ENCODE assay signal across 1 cellular context in the genomic region with DNA sequence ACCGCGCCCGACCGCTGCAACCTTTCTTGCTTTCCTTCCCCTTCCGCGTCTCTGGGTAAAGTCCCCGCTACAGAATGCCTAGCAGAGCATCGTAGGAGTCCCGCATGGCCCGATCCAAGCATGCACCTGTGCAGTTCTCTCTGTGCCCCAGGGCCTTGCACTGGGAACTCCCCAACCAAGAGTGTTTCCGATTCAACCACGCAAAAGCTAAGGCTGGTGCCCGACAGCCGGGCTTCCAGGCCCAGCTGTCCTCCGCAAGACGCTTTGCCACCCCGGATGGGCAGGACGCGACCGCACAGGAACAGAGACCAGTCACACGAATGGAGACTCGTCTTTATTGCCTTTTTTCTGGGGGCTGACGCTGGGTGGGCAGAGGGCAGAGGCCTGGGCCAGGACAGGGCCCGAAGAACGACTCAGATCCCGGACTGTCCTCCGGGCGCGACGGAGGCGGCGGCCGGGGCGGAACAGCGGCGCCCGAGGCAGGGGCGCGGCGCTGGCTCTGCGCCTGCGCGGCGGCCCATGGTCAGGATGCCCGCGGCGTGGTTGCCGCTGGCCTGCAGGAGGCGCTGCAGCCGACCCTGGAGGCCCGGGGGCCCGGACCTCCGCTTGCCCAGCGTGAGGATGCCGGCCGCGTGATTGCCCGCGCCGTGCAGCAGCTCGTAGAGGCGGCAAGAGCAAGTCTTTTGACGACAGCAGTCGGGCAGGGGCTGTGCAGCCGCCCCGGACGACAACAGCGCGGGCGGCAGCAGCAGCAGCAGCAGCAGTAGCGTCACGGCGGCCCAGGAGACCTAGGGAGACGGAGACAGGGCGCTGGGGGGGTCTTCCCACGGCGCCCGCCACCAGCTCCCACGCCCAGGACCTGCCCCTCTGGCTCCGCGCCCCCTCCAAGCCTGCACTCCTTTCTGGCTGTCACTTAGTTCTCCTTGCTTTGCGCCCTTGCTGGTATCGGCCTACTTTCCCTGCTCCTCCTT.
TF ChIP-seq lines count a peak whose summit lies in the region.

No MANE protein-coding gene starts in this region.

TF ChIP-seq in HepG2, 621 proteins besides CTCF, POLR2A, EP300 and RAD21 (continued from another document and continues in another):
- TF ChIP-seq ZNF362 (CRISPR knock-in tag; IDR thresholded peaks at IDR 0.05; ENCODE audit: borderline replicate concordance) = no peak
- 0 out of 2 replicates have a peak, but pooled peaks have one; percentile 38 for TF ChIP-seq YEATS2 (CRISPR knock-in tag; IDR thresholded peaks at IDR 0.05; ENCODE audit: borderline replicate concordance)
- no peak; the same call in 1 of the 2 replicates for TF ChIP-seq BCL6 (CRISPR knock-in tag; IDR thresholded peaks at IDR 0.05)
- peak; percentile 93; the same call in 1 of the 2 replicates for TF ChIP-seq BRCA1 (CRISPR knock-in tag; IDR thresholded peaks at IDR 0.05)
- TF ChIP-seq RBFOX2 (IDR thresholded peaks at IDR 0.05; ENCODE audit: low read depth, low read length) = peak; percentile 88
- no peak for TF ChIP-seq RCOR2 (CRISPR knock-in tag; IDR thresholded peaks at IDR 0.05)
- TF ChIP-seq SIN3B (IDR thresholded peaks at IDR 0.05; ENCODE audit: low read length) = no peak
- no peak for TF ChIP-seq NCOR1 (IDR thresholded peaks at IDR 0.05; ENCODE audit: borderline replicate concordance, low read length)
- TF ChIP-seq TCF7L2 (IDR thresholded peaks at IDR 0.05; ENCODE audit: low read depth, low read length) = no peak
- TF ChIP-seq ZNF224 (CRISPR knock-in tag; IDR thresholded peaks at IDR 0.05) = peak; percentile 64; the same call in 1 of the 2 replicates
- TF ChIP-seq, protein P1, sequence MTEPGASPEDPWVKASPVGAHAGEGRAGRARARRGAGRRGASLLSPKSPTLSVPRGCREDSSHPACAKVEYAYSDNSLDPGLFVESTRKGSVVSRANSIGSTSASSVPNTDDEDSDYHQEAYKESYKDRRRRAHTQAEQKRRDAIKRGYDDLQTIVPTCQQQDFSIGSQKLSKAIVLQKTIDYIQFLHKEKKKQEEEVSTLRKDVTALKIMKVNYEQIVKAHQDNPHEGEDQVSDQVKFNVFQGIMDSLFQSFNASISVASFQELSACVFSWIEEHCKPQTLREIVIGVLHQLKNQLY (CRISPR knock-in tag; IDR thresholded peaks at IDR 0.05) = 0 out of 2 replicates have a peak, but pooled peaks have one; percentile 7
- no peak for TF ChIP-seq JUNB (CRISPR knock-in tag; IDR thresholded peaks at IDR 0.05; ENCODE audit: borderline replicate concordance)
- peak; percentile 91; the same call in 1 of the 2 replicates for TF ChIP-seq ZNF20 (CRISPR knock-in tag; IDR thresholded peaks at IDR 0.05)
- TF ChIP-seq, protein P2, sequence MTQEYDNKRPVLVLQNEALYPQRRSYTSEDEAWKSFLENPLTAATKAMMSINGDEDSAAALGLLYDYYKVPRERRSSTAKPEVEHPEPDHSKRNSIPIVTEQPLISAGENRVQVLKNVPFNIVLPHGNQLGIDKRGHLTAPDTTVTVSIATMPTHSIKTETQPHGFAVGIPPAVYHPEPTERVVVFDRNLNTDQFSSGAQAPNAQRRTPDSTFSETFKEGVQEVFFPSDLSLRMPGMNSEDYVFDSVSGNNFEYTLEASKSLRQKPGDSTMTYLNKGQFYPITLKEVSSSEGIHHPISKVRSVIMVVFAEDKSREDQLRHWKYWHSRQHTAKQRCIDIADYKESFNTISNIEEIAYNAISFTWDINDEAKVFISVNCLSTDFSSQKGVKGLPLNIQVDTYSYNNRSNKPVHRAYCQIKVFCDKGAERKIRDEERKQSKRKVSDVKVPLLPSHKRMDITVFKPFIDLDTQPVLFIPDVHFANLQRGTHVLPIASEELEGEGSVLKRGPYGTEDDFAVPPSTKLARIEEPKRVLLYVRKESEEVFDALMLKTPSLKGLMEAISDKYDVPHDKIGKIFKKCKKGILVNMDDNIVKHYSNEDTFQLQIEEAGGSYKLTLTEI (CRISPR knock-in tag; conservative IDR thresholded peaks at IDR 0.05) = no peak
- TF ChIP-seq RXRA (CRISPR knock-in tag; IDR thresholded peaks at IDR 0.05) = peak; percentile 62
- TF ChIP-seq MBD4 (IDR thresholded peaks at IDR 0.05; ENCODE audit: borderline replicate concordance, low read length) = no peak
- TF ChIP-seq, protein P3, sequence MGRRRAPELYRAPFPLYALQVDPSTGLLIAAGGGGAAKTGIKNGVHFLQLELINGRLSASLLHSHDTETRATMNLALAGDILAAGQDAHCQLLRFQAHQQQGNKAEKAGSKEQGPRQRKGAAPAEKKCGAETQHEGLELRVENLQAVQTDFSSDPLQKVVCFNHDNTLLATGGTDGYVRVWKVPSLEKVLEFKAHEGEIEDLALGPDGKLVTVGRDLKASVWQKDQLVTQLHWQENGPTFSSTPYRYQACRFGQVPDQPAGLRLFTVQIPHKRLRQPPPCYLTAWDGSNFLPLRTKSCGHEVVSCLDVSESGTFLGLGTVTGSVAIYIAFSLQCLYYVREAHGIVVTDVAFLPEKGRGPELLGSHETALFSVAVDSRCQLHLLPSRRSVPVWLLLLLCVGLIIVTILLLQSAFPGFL (CRISPR knock-in tag; IDR thresholded peaks at IDR 0.05) = no peak
- peak; percentile 74 for TF ChIP-seq ZSCAN25 (CRISPR knock-in tag; IDR thresholded peaks at IDR 0.05)
- no peak for TF ChIP-seq NAIF1 (CRISPR knock-in tag; IDR thresholded peaks at IDR 0.05; ENCODE audit: borderline replicate concordance)
- no peak for TF ChIP-seq AKNA (CRISPR knock-in tag; IDR thresholded peaks at IDR 0.05; ENCODE audit: borderline replicate concordance)
- TF ChIP-seq MZF1 (CRISPR knock-in tag; IDR thresholded peaks at IDR 0.05; ENCODE audit: borderline replicate concordance) = peak; percentile 88; the same call in 1 of the 2 replicates
- peak; percentile 63; the same call in 1 of the 2 replicates for TF ChIP-seq THAP11 (CRISPR knock-in tag; IDR thresholded peaks at IDR 0.05)
- no peak for TF ChIP-seq GATA4 (IDR thresholded peaks at IDR 0.05; ENCODE audit: borderline replicate concordance, low read depth)
- TF ChIP-seq ZFP36L2 (CRISPR knock-in tag; IDR thresholded peaks at IDR 0.05) = 0 out of 2 replicates have a peak, but pooled peaks have one; percentile 36
- 0 out of 2 replicates have a peak, but pooled peaks have one; percentile 30 for TF ChIP-seq JUN (CRISPR knock-in tag; IDR thresholded peaks at IDR 0.05)
- TF ChIP-seq ZNF792 (CRISPR knock-in tag; IDR thresholded peaks at IDR 0.05) = peak; percentile 72; the same call in 1 of the 2 replicates
- TF ChIP-seq IKZF5 (CRISPR knock-in tag; IDR thresholded peaks at IDR 0.05) = peak; percentile 51
- peak; percentile 37 for TF ChIP-seq HIVEP1 (CRISPR knock-in tag; IDR thresholded peaks at IDR 0.05)
- peak; percentile 43; the same call in 1 of the 2 replicates for TF ChIP-seq SNAPC4 (CRISPR knock-in tag; IDR thresholded peaks at IDR 0.05)
- TF ChIP-seq PTBP1 (IDR thresholded peaks at IDR 0.05; ENCODE audit: low read depth, low read length, poor library complexity, severe bottlenecking) = no peak
- peak; percentile 82; the same call in 1 of the 2 replicates for TF ChIP-seq ZNF678 (CRISPR knock-in tag; IDR thresholded peaks at IDR 0.05)
- TF ChIP-seq DPF2 (CRISPR knock-in tag; IDR thresholded peaks at IDR 0.05; ENCODE audit: borderline replicate concordance, low read depth) = no peak
- TF ChIP-seq ZGPAT (CRISPR knock-in tag; IDR thresholded peaks at IDR 0.05) = peak; percentile 71
- peak; percentile 85; the same call in 1 of the 2 replicates for TF ChIP-seq ZNF225 (CRISPR knock-in tag; IDR thresholded peaks at IDR 0.05)
- TF ChIP-seq KDM3A (CRISPR knock-in tag; IDR thresholded peaks at IDR 0.05; ENCODE audit: low read depth) = no peak
